In genomic region chr1:199242162-199242561, GRCh38 we compare ENCODE assay signal across 1 cellular context.
TF ChIP-seq lines count a peak whose summit lies in the region.

No MANE protein-coding gene starts in this region.

TF ChIP-seq in SK-N-SH treated with all-trans-retinoic acid at 6 μM for 48 hours, 23 proteins besides CTCF, POLR2A, EP300 and RAD21 (continued from another document):
- TF ChIP-seq BACH2 (CRISPR knock-in tag; IDR thresholded peaks at IDR 0.05; ENCODE audit: borderline replicate concordance) (no peak), ESRRG (CRISPR knock-in tag; IDR thresholded peaks at IDR 0.05) (no peak), PATZ1 (CRISPR knock-in tag; IDR thresholded peaks at IDR 0.05; ENCODE audit: borderline replicate concordance) (no peak), SNAI2 (CRISPR knock-in tag; IDR thresholded peaks at IDR 0.05) (no peak), ZNF565 (CRISPR knock-in tag; conservative IDR thresholded peaks at IDR 0.05; ENCODE audit: low read depth) (no peak), ZFP30 (CRISPR knock-in tag; IDR thresholded peaks at IDR 0.05) (no peak), CSRNP3 (CRISPR knock-in tag; IDR thresholded peaks at IDR 0.05) (no peak), ZFP3 (CRISPR knock-in tag; IDR thresholded peaks at IDR 0.05) (no peak), CREB5 (CRISPR knock-in tag; IDR thresholded peaks at IDR 0.05; ENCODE audit: low read depth) (no peak), ZNF70 (CRISPR knock-in tag; IDR thresholded peaks at IDR 0.05) (no peak), ZC3H10 (CRISPR knock-in tag; IDR thresholded peaks at IDR 0.05) (no peak), GLIS3 (CRISPR knock-in tag; IDR thresholded peaks at IDR 0.05) (no peak)
- TF ChIP-seq, protein P1, sequence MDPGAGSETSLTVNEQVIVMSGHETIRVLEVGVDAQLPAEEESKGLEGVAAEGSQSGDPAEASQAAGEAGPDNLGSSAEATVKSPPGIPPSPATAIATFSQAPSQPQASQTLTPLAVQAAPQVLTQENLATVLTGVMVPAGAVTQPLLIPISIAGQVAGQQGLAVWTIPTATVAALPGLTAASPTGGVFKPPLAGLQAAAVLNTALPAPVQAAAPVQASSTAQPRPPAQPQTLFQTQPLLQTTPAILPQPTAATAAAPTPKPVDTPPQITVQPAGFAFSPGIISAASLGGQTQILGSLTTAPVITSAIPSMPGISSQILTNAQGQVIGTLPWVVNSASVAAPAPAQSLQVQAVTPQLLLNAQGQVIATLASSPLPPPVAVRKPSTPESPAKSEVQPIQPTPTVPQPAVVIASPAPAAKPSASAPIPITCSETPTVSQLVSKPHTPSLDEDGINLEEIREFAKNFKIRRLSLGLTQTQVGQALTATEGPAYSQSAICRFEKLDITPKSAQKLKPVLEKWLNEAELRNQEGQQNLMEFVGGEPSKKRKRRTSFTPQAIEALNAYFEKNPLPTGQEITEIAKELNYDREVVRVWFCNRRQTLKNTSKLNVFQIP (CRISPR knock-in tag; IDR thresholded peaks at IDR 0.05; ENCODE audit: borderline replicate concordance, low read depth) = no peak
